ENCODE assay signal across 9 cellular contexts in genomic region chr17:3004925-3005324, GRCh38. TPM values are rescaled to one million over a fixed set of nuclear protein-coding genes. Genes with fewer than 3 reads are reported as not detected.
DNase-seq lines count a peak whose midpoint lies in the region; ATAC-seq, FAIRE-seq and TF ChIP-seq lines count a peak whose summit lies in the region.
"Had no signal": no experiment of that assay in that cellular context is flagged by ENCODE, and none has a peak within 500 bp of the region (broad histone marks: within the 10 kb centered on the region; RNA-seq: fewer than 3 reads in every experiment).

No MANE protein-coding gene starts in this region.

- H3K36me3 Mint-ChIP-seq in stimulated activated memory B cell treated with anti-CD40 and anti-IgM and Interleukin-4, amounts not matched to agents 10 μg/mL and 1 μg/mL and 100 μg/mL, for 72 hours: peaks cover 15% of the 10 kb centered on the region

- H3K27me3 ChIP-seq in SU-DHL-6 (ENCODE audit: low read length) (no peaks in the 10 kb centered on the region), smooth muscle cell (ENCODE audit: low read depth) (no peaks in the 10 kb centered on the region)

- H3F3A ChIP-seq in SU-DHL-6 (ENCODE audit: insufficient read depth): peaks cover 38% of the 10 kb centered on the region
- H3F3A ChIP-seq in smooth muscle cell (ENCODE audit: low read depth): no peaks in the 10 kb centered on the region

- ATAC-seq in stimulated activated memory B cell treated with anti-CD40 and anti-IgM and Interleukin-4, amounts not matched to agents 10 μg/mL and 1 μg/mL and 100 μg/mL, for 72 hours: no peak
- no peak for ATAC-seq in GM19328 (IDR thresholded peaks at IDR 0.05; ENCODE audit: unreplicated experiment)

- H3K4me1 Mint-ChIP-seq in stimulated activated memory B cell treated with anti-CD40 and anti-IgM and Interleukin-4, amounts not matched to agents 10 μg/mL and 1 μg/mL and 100 μg/mL, for 72 hours: peaks cover 48% of the 10 kb centered on the region

- H3K4me3 ChIP-seq in SU-DHL-6 (ENCODE audit: insufficient read depth, low read length, poor library complexity, severe bottlenecking) (no peak overlapping the region), kidney (ENCODE audit: low read length in 2 of 2) (peak overlapping the region in 1 of 2 donors; percentile 19), smooth muscle cell (no peak overlapping the region)

- H3K4me2 ChIP-seq in SU-DHL-6 (ENCODE audit: low read depth, low read length, poor library complexity, severe bottlenecking) (peak overlapping the region; percentile 75), smooth muscle cell (no peak overlapping the region)

- no peaks in the 10 kb centered on the region for H3K36me3 ChIP-seq in SU-DHL-6 (ENCODE audit: low read length)
- no peaks in the 10 kb centered on the region for H3K36me3 ChIP-seq in kidney (ENCODE audit: control insufficient read depth in 1 of 2, insufficient read depth in 2 of 2, low read length in 2 of 2)
- H3K36me3 ChIP-seq in smooth muscle cell (ENCODE audit: low read depth): no peaks in the 10 kb centered on the region

- no peak for FAIRE-seq in kidney (lab: Jason Lieb, UNC)

- peak overlapping the region; percentile 95 for H3K27ac Mint-ChIP-seq in stimulated activated memory B cell treated with anti-CD40 and anti-IgM and Interleukin-4, amounts not matched to agents 10 μg/mL and 1 μg/mL and 100 μg/mL, for 72 hours

- H3K9ac ChIP-seq in SU-DHL-6 (ENCODE audit: low read length) (peak overlapping the region; percentile 64), kidney (ENCODE audit: low read length in 2 of 2) (no peak overlapping the region), smooth muscle cell (ENCODE audit: low read depth) (no peak overlapping the region)

- 72% methylated on average over 13 of the region's 13 CpGs for WGBS in smooth muscle cell (ENCODE audit: low lambda C conversion rate)

- peak overlapping the region; percentile 66 for H3K4me3 Mint-ChIP-seq in stimulated activated memory B cell treated with anti-CD40 and anti-IgM and Interleukin-4, amounts not matched to agents 10 μg/mL and 1 μg/mL and 100 μg/mL, for 72 hours

- H3K79me2 ChIP-seq in SU-DHL-6 (ENCODE audit: insufficient read depth, low read length) (no peaks in the 10 kb centered on the region), smooth muscle cell (ENCODE audit: low read depth) (no peaks in the 10 kb centered on the region)

- H3K27ac ChIP-seq in SU-DHL-6 (ENCODE audit: low read depth, low read length) (peak overlapping the region; percentile 99), kidney (ENCODE audit: low read depth in 2 of 2, low read length in 2 of 2) (peak overlapping the region; percentile 88 to 89), smooth muscle cell (ENCODE audit: low read depth) (no peak overlapping the region)

- no peak for TF ChIP-seq CTCF in SU-DHL-6 (IDR thresholded peaks at IDR 0.05; ENCODE audit: insufficient read depth, low read length, poor library complexity, severe bottlenecking)
- no peak for TF ChIP-seq CTCF in kidney (IDR thresholded peaks at IDR 0.05; ENCODE audit: borderline replicate concordance, extremely low read depth, insufficient read depth)
- no peak for TF ChIP-seq CTCF in smooth muscle cell (IDR thresholded peaks at IDR 0.05; ENCODE audit: borderline replicate concordance, insufficient read depth, poor library complexity, severe bottlenecking)

- H4K20me1 ChIP-seq in SU-DHL-6 (ENCODE audit: low read depth, low read length) (no peaks in the 10 kb centered on the region), smooth muscle cell (ENCODE audit: low read depth) (no peaks in the 10 kb centered on the region)

- DNase-seq in DMS 273 (lab: John Stamatoyannopoulos, UW; ENCODE audit: unreplicated experiment): peak; percentile 16
- no peak for DNase-seq in DMS 273 treated with DMSO at 0.1 percent for 48 hours (lab: John Stamatoyannopoulos, UW)
- DNase-seq in kidney: peak; percentile 81
- no peak for DNase-seq in smooth muscle cell (lab: John Stamatoyannopoulos, UW; ENCODE audit: unreplicated experiment)
- no peak for DNase-seq in cerebellum (ENCODE audit: low spot score)

- no peaks in the 10 kb centered on the region for H3K9me2 ChIP-seq in SU-DHL-6 (replicated peaks; ENCODE audit: insufficient read depth, low read length)

- H3K9me3 Mint-ChIP-seq in stimulated activated memory B cell treated with anti-CD40 and anti-IgM and Interleukin-4, amounts not matched to agents 10 μg/mL and 1 μg/mL and 100 μg/mL, for 72 hours: no peaks in the 10 kb centered on the region

- H2AFZ ChIP-seq in SU-DHL-6 (ENCODE audit: low read depth, low read length, severe bottlenecking): no peak overlapping the region
- no peak overlapping the region for H2AFZ ChIP-seq in smooth muscle cell (ENCODE audit: low read depth)

- peaks cover 8 to 22% of the 10 kb centered on the region in 2 donors for H3K4me1 ChIP-seq in kidney (ENCODE audit: control insufficient read depth in 1 of 2, insufficient read depth in 1 of 2, low read depth in 1 of 2, low read length in 2 of 2)
- H3K4me1 ChIP-seq in smooth muscle cell (ENCODE audit: low read depth): no peaks in the 10 kb centered on the region

- H3K9me3 ChIP-seq in SU-DHL-6 (ENCODE audit: insufficient read depth, low read length): no peaks in the 10 kb centered on the region
- H3K9me3 ChIP-seq in kidney (ENCODE audit: control insufficient read depth in 1 of 2, low read length in 2 of 2): no peaks in the 10 kb centered on the region
- H3K9me3 ChIP-seq in smooth muscle cell (replicated peaks; ENCODE audit: low read depth): no peaks in the 10 kb centered on the region

- intact Hi-C loops in kidney (cut with DNase I): no loop called here

- H3K27me3 Mint-ChIP-seq in stimulated activated memory B cell treated with anti-CD40 and anti-IgM and Interleukin-4, amounts not matched to agents 10 μg/mL and 1 μg/mL and 100 μg/mL, for 72 hours: no peaks in the 10 kb centered on the region

RNA-seq across cellular contexts. Expression of gene OR1D5, which starts 58.5 kb away (rescaled TPM):
- total RNA-seq in kidney: not detected
- not detected for polyA plus RNA-seq in kidney (ENCODE audit: insufficient read depth, low read depth, low replicate concordance)
- not detected in 2 replicates for total RNA-seq in smooth muscle cell
- not detected in 2 replicates for polyA plus RNA-seq in smooth muscle cell
- total RNA-seq in cerebellum: not detected
- total RNA-seq: glomerular endothelial cell had no signal

Comparison
In these comparisons a context has a peak if more than half of its experiments do, and no peak if none do; other contexts are left out.
1. DNase-seq: peak in DMS 273 (single experiment) and kidney (single experiment); none in DMS 273 treated with DMSO at 0.1 percent for 48 hours (single experiment), smooth muscle cell (single experiment) and cerebellum (single experiment).